In the genomic region with DNA sequence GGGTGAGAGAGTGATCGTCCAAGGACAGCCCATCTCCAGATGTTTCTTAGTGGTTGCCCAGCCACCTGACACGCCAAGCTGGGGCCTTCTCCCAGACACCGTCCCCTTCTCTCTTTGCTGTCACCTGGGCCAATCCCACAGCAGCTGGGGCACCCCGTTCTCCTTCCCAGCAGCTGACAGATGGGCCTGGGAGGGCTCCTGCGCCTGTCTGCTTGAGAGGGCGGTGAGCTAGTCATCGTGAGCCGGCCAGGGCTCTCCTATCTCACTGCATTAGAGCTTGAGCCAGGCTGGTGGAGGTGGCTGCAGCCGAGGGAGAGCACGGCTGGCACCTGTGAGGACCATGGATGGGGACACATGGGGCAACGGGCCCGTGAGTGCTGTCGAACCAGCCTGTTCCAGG, we compare ENCODE assay signal across 19 cellular contexts. TPM values are rescaled to one million over a fixed set of nuclear protein-coding genes. Genes with fewer than 3 reads are reported as not detected.
DNase-seq lines count a peak whose midpoint lies in the region; ATAC-seq and TF ChIP-seq lines count a peak whose summit lies in the region.
"Had no signal": no experiment of that assay in that cellular context is flagged by ENCODE, and none has a peak within 500 bp of the region (broad histone marks: within the 10 kb centered on the region; RNA-seq: fewer than 3 reads in every experiment).

No MANE protein-coding gene starts in this region.

- H3K27ac Mint-ChIP-seq in stimulated activated naive B cell treated with anti-CD40 and anti-IgM and Interleukin-4, amounts not matched to agents 10 μg/mL and 1 μg/mL and 100 μg/mL, for 72 hours: peak overlapping the region; percentile 75
- H3K27ac Mint-ChIP-seq: stimulated activated memory B cell treated with anti-CD40 and anti-IgM and Interleukin-4, amounts not matched to agents 10 μg/mL and 1 μg/mL and 100 μg/mL, for 72 hours had no signal

- peaks cover 13 to 42% of the 10 kb centered on the region in 2 experiments for H3K79me1 ChIP-seq in IMR-90 (ENCODE audit: low read depth in 1 of 2, low read length in 2 of 2)

- POLR2A ChIA-PET in IMR-90 (lab: Charles Lee; ENCODE audit: unreplicated experiment): no interaction called here
- POLR2A ChIA-PET in RWPE1 (lab: Yijun Ruan, JAX; ENCODE audit: low non-redundant PET): no interaction called here

- H3K4me3 ChIP-seq in IMR-90 (ENCODE audit: insufficient read depth, low read depth, low read length): no peak overlapping the region
- H3K4me3 ChIP-seq in prostate gland: no peak overlapping the region
- H3K4me3 ChIP-seq: tibial nerve had no signal

- H3K27ac ChIP-seq in IMR-90 (ENCODE audit: insufficient read depth, low read length) (no peak overlapping the region), RWPE1 (peak overlapping the region; percentile 12), prostate gland (no peak overlapping the region)
- H3K27ac ChIP-seq: tibial nerve had no signal

- in situ Hi-C loops in IMR-90 (cut with MboI; ENCODE audit: low sequenced_read_pairs): no loop called here

- H3K9me3 ChIP-seq in IMR-90 (ENCODE audit: control insufficient read depth, insufficient read depth, low read length): no peaks in the 10 kb centered on the region
- H3K9me3 ChIP-seq in prostate gland: no peaks in the 10 kb centered on the region
- H3K9me3 ChIP-seq: tibial nerve had no signal

- no peak overlapping the region for H3K9ac ChIP-seq in IMR-90 (ENCODE audit: low read depth, low read length)

- H3K9me3 Mint-ChIP-seq in stimulated activated naive B cell treated with anti-CD40 and anti-IgM and Interleukin-4, amounts not matched to agents 10 μg/mL and 1 μg/mL and 100 μg/mL, for 72 hours: peaks cover 0 to 1% of the 10 kb centered on the region in 2 donors
- H3K9me3 Mint-ChIP-seq: stimulated activated memory B cell treated with anti-CD40 and anti-IgM and Interleukin-4, amounts not matched to agents 10 μg/mL and 1 μg/mL and 100 μg/mL, for 72 hours had no signal

- H3K4me3 Mint-ChIP-seq in stimulated activated naive B cell treated with anti-CD40 and anti-IgM and Interleukin-4, amounts not matched to agents 10 μg/mL and 1 μg/mL and 100 μg/mL, for 72 hours: no peak overlapping the region
- H3K4me3 Mint-ChIP-seq: stimulated activated memory B cell treated with anti-CD40 and anti-IgM and Interleukin-4, amounts not matched to agents 10 μg/mL and 1 μg/mL and 100 μg/mL, for 72 hours had no signal

- H4K5ac ChIP-seq in IMR-90 (ENCODE audit: low read depth, low read length): no peak overlapping the region

- ATAC-seq in IMR-90 (ENCODE audit: low read depth) (no peak), GM18502 (IDR thresholded peaks at IDR 0.05; ENCODE audit: poor library complexity, unreplicated experiment) (no peak)
- ATAC-seq in stimulated activated naive B cell treated with anti-CD40 and anti-IgM and Interleukin-4, amounts not matched to agents 10 μg/mL and 1 μg/mL and 100 μg/mL, for 72 hours (replicated peaks): no peak
- ATAC-seq: stimulated activated memory B cell treated with anti-CD40 and anti-IgM and Interleukin-4, amounts not matched to agents 10 μg/mL and 1 μg/mL and 100 μg/mL, for 72 hours had no signal

- no peak overlapping the region for H3K14ac ChIP-seq in IMR-90 (replicated peaks; ENCODE audit: low read depth, low read length)

- no peak for TF ChIP-seq POLR2A in IMR-90 (IDR thresholded peaks at IDR 0.05; ENCODE audit: low read depth, low read length)
- no peak for TF ChIP-seq POLR2A in prostate gland (IDR thresholded peaks at IDR 0.05)

- H4K20me1 ChIP-seq in IMR-90 (ENCODE audit: insufficient read depth, low read length): peaks cover 24% of the 10 kb centered on the region

- H2BK120ac ChIP-seq in IMR-90 (ENCODE audit: low read depth, low read length): no peak overlapping the region

- TF ChIP-seq RAD21 in IMR-90 (IDR thresholded peaks at IDR 0.05; ENCODE audit: low read length): no peak

- H3K27me3 Mint-ChIP-seq in stimulated activated naive B cell treated with anti-CD40 and anti-IgM and Interleukin-4, amounts not matched to agents 10 μg/mL and 1 μg/mL and 100 μg/mL, for 72 hours: no peaks in the 10 kb centered on the region
- H3K27me3 Mint-ChIP-seq: stimulated activated memory B cell treated with anti-CD40 and anti-IgM and Interleukin-4, amounts not matched to agents 10 μg/mL and 1 μg/mL and 100 μg/mL, for 72 hours had no signal

- intact Hi-C loops in IMR-90 (cut with micrococcal nuclease) (no loop called here), prostate gland (cut with DNase I) (no loop called here)

- peak overlapping the region; percentile 4 for H2AFZ ChIP-seq in IMR-90 (replicated peaks; ENCODE audit: low read length, poor library complexity)

- H2BK15ac ChIP-seq in IMR-90 (ENCODE audit: low read depth, low read length): no peak overlapping the region

- H3K18ac ChIP-seq in IMR-90 (ENCODE audit: low read depth, low read length): no peak overlapping the region

- TF ChIP-seq CTCF in IMR-90 (conservative IDR thresholded peaks at IDR 0.05; ENCODE audit: low read depth, low read length) (no peak), RWPE1 (conservative IDR thresholded peaks at IDR 0.05; ENCODE audit: low read depth) (no peak), prostate gland (IDR thresholded peaks at IDR 0.05) (no peak)

- peaks cover 23 to 42% of the 10 kb centered on the region in 2 donors for H3K36me3 Mint-ChIP-seq in stimulated activated naive B cell treated with anti-CD40 and anti-IgM and Interleukin-4, amounts not matched to agents 10 μg/mL and 1 μg/mL and 100 μg/mL, for 72 hours

- no peak overlapping the region for H4K91ac ChIP-seq in IMR-90 (ENCODE audit: insufficient read depth, low read depth, low read length)

- no peak overlapping the region for H2AK5ac ChIP-seq in IMR-90 (ENCODE audit: low read depth, low read length)

- H3K4me1 Mint-ChIP-seq in stimulated activated naive B cell treated with anti-CD40 and anti-IgM and Interleukin-4, amounts not matched to agents 10 μg/mL and 1 μg/mL and 100 μg/mL, for 72 hours: peaks cover 8 to 14% of the 10 kb centered on the region in 2 donors

- no peak overlapping the region for H4K8ac ChIP-seq in IMR-90 (ENCODE audit: low read depth in 2 of 2, low read length in 2 of 2)

- H2BK5ac ChIP-seq in IMR-90 (ENCODE audit: low read depth, low read length, poor library complexity, severe bottlenecking): no peak overlapping the region

- no peak overlapping the region for H3K56ac ChIP-seq in IMR-90 (ENCODE audit: extremely low read depth, insufficient read depth, low read length)

- no TSS peak for BruUV-seq in IMR-90 (replicated peaks; lab: Mats Ljungman, UMichigan)

- H3K4me2 ChIP-seq in IMR-90 (ENCODE audit: low read depth, low read length): no peak overlapping the region

- CTCF ChIA-PET in IMR-90 (lab: Yijun Ruan, JAX) (no interaction called here), RWPE1 (lab: Yijun Ruan, JAX) (no interaction called here)

- peaks cover 10% of the 10 kb centered on the region; the same call in 1 of the 2 replicates for H3K9me1 ChIP-seq in IMR-90 (ENCODE audit: insufficient read depth, low read length)

- no peak overlapping the region for H3K4ac ChIP-seq in IMR-90 (ENCODE audit: low read depth, low read length)

- no peak overlapping the region for H2AK9ac ChIP-seq in IMR-90 (replicated peaks; ENCODE audit: low read depth, low read length, poor library complexity)

- no peak overlapping the region for H3K23ac ChIP-seq in IMR-90 (ENCODE audit: low read depth, low read length)

- H3K36me3 ChIP-seq in IMR-90 (ENCODE audit: control insufficient read depth, insufficient read depth, low read length) (peaks cover 22% of the 10 kb centered on the region), prostate gland (no peaks in the 10 kb centered on the region)

- no peak overlapping the region for H2BK20ac ChIP-seq in IMR-90 (ENCODE audit: low read depth, low read length)

- WGBS in IMR-90 (ENCODE audit: extremely low coverage in 2 of 2, insufficient read length in 1 of 2), 2 experiments: 83% methylated on average over 5 of the region's 13 CpGs; no CpG with 5 or more reads in 1 of the 2 experiments
- 85% methylated on average over 13 of the region's 13 CpGs for WGBS in prostate gland

- H3K27me3 ChIP-seq in IMR-90 (ENCODE audit: control insufficient read depth, insufficient read depth, low read length) (no peaks in the 10 kb centered on the region), prostate gland (replicated peaks; ENCODE audit: insufficient read depth) (no peaks in the 10 kb centered on the region)
- H3K27me3 ChIP-seq: tibial nerve had no signal

- DNase-seq in IMR-90 (no peak), RWPE1 (ENCODE audit: low spot score) (no peak), myocyte (ENCODE audit: low read depth) (peak; percentile 53), LoVo (ENCODE audit: low spot score) (no peak), prostate gland (ENCODE audit: low spot score) (no peak)
- DNase-seq in stimulated activated naive B cell treated with anti-CD40 and anti-IgM and Interleukin-4, amounts not matched to agents 10 μg/mL and 1 μg/mL and 100 μg/mL, for 72 hours: no peak
- DNase-seq: activated CD4-positive, alpha-beta T cell treated with anti-CD3 and anti-CD28 coated beads, Interleukin-2, amount 50 U/mL, for 4 hours; activated naive CD4-positive, alpha-beta T cell treated with Interleukin-2 at 50 U/mL for 16 hours; AML-193; central memory CD4-positive, alpha-beta T cell; Kasumi-1; kidney glomerular epithelial cell; NCI-H1092 treated with DMSO at 0.1 percent for 48 hours; NCI-H2081 treated with DMSO at 0.1 percent for 48 hours; NCI-H526 treated with DMSO at 0.1 percent for 48 hours; Right ventricle myocardium superior had no signal

- peaks cover 1% of the 10 kb centered on the region; the same call in 1 of the 2 replicates for H3K4me1 ChIP-seq in IMR-90 (ENCODE audit: control insufficient read depth, insufficient read depth, low read length)
- no peaks in the 10 kb centered on the region for H3K4me1 ChIP-seq in prostate gland (replicated peaks)

- dilution Hi-C loops in IMR-90 (cut with HindIII; ENCODE audit: low sequenced_read_pairs, unreplicated experiment): no loop called here

TF ChIP-seq in IMR-90, 13 proteins besides CTCF, POLR2A, EP300 and RAD21 (continues in another document):
- TF ChIP-seq MXI1 (IDR thresholded peaks at IDR 0.05; ENCODE audit: borderline replicate concordance, low read depth, low read length): no peak
- no peak for TF ChIP-seq SMC3 (IDR thresholded peaks at IDR 0.05; ENCODE audit: low read depth, low read length)
- TF ChIP-seq NFE2L2 (IDR thresholded peaks at IDR 0.05; ENCODE audit: low read depth, low read length): no peak

RNA-seq across cellular contexts. Expression of a gene that starts 41.2 kb away (rescaled TPM):
- total RNA-seq in IMR-90 (2012; rRNA removed) (7.5 TPM in 2 replicates), myocyte (114 and 126 TPM in 2 replicates), prostate gland (10 to 100 TPM; 33.2 to 93.2 TPM)
- polyA plus RNA-seq in IMR-90 (2012; rRNA removed): 19.9 and 22.5 TPM in 2 replicates
- polyA plus RNA-seq in IMR-90 (2012; cell fraction: cytosol; rRNA removed): 13.1 and 22.7 TPM in 2 replicates
- 45.9 and 63.2 TPM in 2 replicates for polyA plus RNA-seq in IMR-90 (2012; cell fraction: nucleus; rRNA removed; ENCODE audit: low replicate concordance)
- polyA plus RNA-seq in myocyte (2012): 71.0 TPM
